19 cellular contexts compared by ENCODE assay signal in the genomic region with DNA sequence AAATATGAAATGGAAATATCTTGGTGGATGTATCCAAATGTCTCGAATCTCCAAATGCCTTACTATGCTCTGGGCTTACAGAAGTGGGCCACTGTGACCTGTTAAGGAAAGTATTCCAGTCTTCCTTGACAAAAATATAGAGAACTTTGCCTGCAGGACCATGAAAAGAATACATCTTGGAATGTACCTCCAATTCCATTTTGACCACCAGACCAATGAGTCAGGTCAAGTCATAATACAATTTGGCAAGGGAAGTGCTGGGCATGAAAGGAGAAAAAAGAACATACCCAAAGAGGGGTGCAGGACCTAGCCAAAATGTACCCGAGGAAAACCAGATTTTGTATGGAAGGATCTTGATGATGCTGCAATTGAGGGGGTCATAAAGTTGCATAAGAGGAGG.
"Had no signal": no experiment of that assay in that cellular context is flagged by ENCODE, and none has a peak within 500 bp of the region (broad histone marks: within the 10 kb centered on the region; RNA-seq: fewer than 3 reads in every experiment).

No MANE protein-coding gene starts in this region.

- DNase-seq: KBM-7, NCI-H1092, NCI-H1105 treated with DMSO at 0.1 percent for 48 hours, NCI-H1417 treated with DMSO at 0.1 percent for 48 hours, NCI-H187, NCI-H2029, NCI-H2081 treated with DMSO at 0.1 percent for 48 hours, NCI-H2171, NCI-H226, NCI-H446, NCI-H510A, NCI-H524 treated with DMSO at 0.1 percent for 48 hours, NCI-H69, NCI-H774, Right ventricle myocardium superior, RPMI8226, SIG-M5 had no signal

- H3K27me3 ChIP-seq: SJSA1 had no signal

- H3K4me3 ChIP-seq: SJSA1, SK-N-MC had no signal

- H3K9me3 ChIP-seq: SJSA1 had no signal

- H3K36me3 ChIP-seq: SJSA1 had no signal

- H3K27ac ChIP-seq: SJSA1, SK-N-MC had no signal
